In genomic region chr3:195907730-195908438, GRCh38 we compare ENCODE assay signal across 8 cellular contexts. TPM values are rescaled to one million over a fixed set of nuclear protein-coding genes. Genes with fewer than 3 reads are reported as not detected.
DNase-seq lines count a peak whose midpoint lies in the region; ATAC-seq and TF ChIP-seq lines count a peak whose summit lies in the region.

No MANE protein-coding gene starts in this region.

- peaks cover 47% of the 10 kb centered on the region for H3K79me2 ChIP-seq in HCT116 (ENCODE audit: insufficient read depth, low read length)

- H3K9ac ChIP-seq in HCT116 (ENCODE audit: low read length): peak overlapping the region; percentile 64

- H2AFZ ChIP-seq in HCT116 (ENCODE audit: low read depth, low read length, poor library complexity, severe bottlenecking): no peak overlapping the region

- RAD21 ChIA-PET in HCT116 (lab: Charles Lee; ENCODE audit: low non-redundant PET in 1 of 2, low total read pairs in 2 of 2, uncharacterized antibody in 2 of 2, unreplicated experiment in 2 of 2): interaction anchor here in 1 of 2 experiments (1.5 kb wide), 1 partner anchor 13 kb away, joined by 4 read pairs; no protein-coding TSS in a partner anchor

- POLR2A ChIA-PET in HCT116 (lab: Charles Lee): interaction anchor here (1.3 to 1.4 kb wide), 2 partner anchors 11 to 14 kb away, joined by 3 to 4 read pairs; no protein-coding TSS in a partner anchor

- no peaks in the 10 kb centered on the region for H4K20me1 ChIP-seq in HCT116 (ENCODE audit: insufficient read depth)

- H3K4me1 ChIP-seq in HCT116 (ENCODE audit: control insufficient read depth in 1 of 2, insufficient read depth in 2 of 2, low read length in 2 of 2): peaks cover 40 to 80% of the 10 kb centered on the region in 2 experiments
- peaks cover 0 to 34% of the 10 kb centered on the region in 2 donors for H3K4me1 ChIP-seq in muscle layer of duodenum (ENCODE audit: control insufficient read depth in 1 of 2, insufficient read depth in 2 of 2, low read length in 2 of 2)

- TF ChIP-seq RAD21 in HCT116 (IDR thresholded peaks at IDR 0.05; ENCODE audit: low read depth): no peak

- H3K4me2 ChIP-seq in HCT116 (ENCODE audit: low read length): peak overlapping the region; percentile 95

- H3K27me3 ChIP-seq in HCT116 (ENCODE audit: insufficient read depth, low read length) (no peaks in the 10 kb centered on the region), muscle layer of duodenum (ENCODE audit: low read depth, low read length) (no peaks in the 10 kb centered on the region)

- no peaks in the 10 kb centered on the region for H3K36me3 ChIP-seq in HCT116 (ENCODE audit: control insufficient read depth in 1 of 2, insufficient read depth in 2 of 2, low read length in 2 of 2)
- no peaks in the 10 kb centered on the region for H3K36me3 ChIP-seq in muscle layer of duodenum (ENCODE audit: control insufficient read depth in 1 of 2, insufficient read depth in 2 of 2, low read length in 2 of 2)

- TF ChIP-seq CTCF in HCT116 (IDR thresholded peaks at IDR 0.05 in 2 of 3, conservative IDR thresholded peaks at IDR 0.05 in 1 of 3; ENCODE audit: borderline replicate concordance in 1 of 3, insufficient read depth in 1 of 3, low read depth in 2 of 3, low read length in 2 of 3): no peak

- DNase-seq in ELF-1 (ENCODE audit: low read depth, low spot score): peak; percentile 76
- DNase-seq in HCT116 (ENCODE audit: low read depth, low spot score): no peak
- DNase-seq in NCI-H345 (lab: John Stamatoyannopoulos, UW): peak; percentile 83
- peak; percentile 23 to 53 for DNase-seq in activated CD4-positive, alpha-beta T cell treated with anti-CD3 and anti-CD28 coated beads, Interleukin-2, amount 50 U/mL, for 24 hours (ENCODE audit: low read depth in 1 of 2, low spot score in 1 of 2)
- peak; percentile 37 for DNase-seq in effector CD8-positive, alpha-beta T cell (lab: John Stamatoyannopoulos, UW)
- DNase-seq in substantia nigra (lab: John Stamatoyannopoulos, UW): peak in 22 of 49 donors; percentile 20 to 83 (median 46)

- no peak for TF ChIP-seq POLR2A in HCT116 (IDR thresholded peaks at IDR 0.05; ENCODE audit: borderline replicate concordance, extremely low read depth, insufficient read depth, insufficient read length)

- H3K27ac ChIP-seq in HCT116 (ENCODE audit: low read depth, low read length) (peak overlapping the region; percentile 63), muscle layer of duodenum (ENCODE audit: low read length) (no peak overlapping the region), substantia nigra (ENCODE audit: low read depth, low read length, poor library complexity, severe bottlenecking) (peak overlapping the region; percentile 81)

- CTCF ChIA-PET in HCT116 (lab: Charles Lee): interaction anchor here (0.7 to 1.4 kb wide), 2 partner anchors 13 to 46 kb away, joined by 3 to 5 read pairs; no protein-coding TSS in a partner anchor

- intact Hi-C loops in HCT116 (cut with micrococcal nuclease): no loop called here

- no peaks in the 10 kb centered on the region for H3K9me3 ChIP-seq in HCT116 (ENCODE audit: control insufficient read depth in 1 of 2, insufficient read depth in 1 of 2, low read depth in 1 of 2, low read length in 2 of 2)
- H3K9me3 ChIP-seq in muscle layer of duodenum (ENCODE audit: control insufficient read depth in 1 of 2, low read length in 2 of 2): no peaks in the 10 kb centered on the region

- H3K9me2 ChIP-seq in HCT116 (ENCODE audit: insufficient read depth): no peaks in the 10 kb centered on the region

- H3K4me3 ChIP-seq in HCT116 (replicated peaks in 1 of 2; ENCODE audit: low read depth in 1 of 2, low read length in 2 of 2): peak overlapping the region; percentile 51 to 65
- H3K4me3 ChIP-seq in muscle layer of duodenum (ENCODE audit: low read depth in 1 of 2, low read length in 2 of 2): peak overlapping the region; percentile 55 to 78

- no TSS peak for BruUV-seq in HCT116 (replicated peaks; lab: Mats Ljungman, UMichigan)

- ATAC-seq in HCT116 (peak; percentile 14), HG03469 (IDR thresholded peaks at IDR 0.05; ENCODE audit: unreplicated experiment) (no peak)

TF ChIP-seq in HCT116, 20 proteins besides CTCF, POLR2A, EP300 and RAD21:
- TF ChIP-seq YY1 (IDR thresholded peaks at IDR 0.05; ENCODE audit: extremely low read depth, insufficient replicate concordance, low read depth, low read length) (no peak), SRF (IDR thresholded peaks at IDR 0.05; ENCODE audit: low read depth) (no peak), JUND (IDR thresholded peaks at IDR 0.05) (no peak), ELF1 (IDR thresholded peaks at IDR 0.05; ENCODE audit: borderline replicate concordance, low read depth) (no peak), SIN3A (IDR thresholded peaks at IDR 0.05; ENCODE audit: low read depth) (no peak), EZH2 (IDR thresholded peaks at IDR 0.05) (no peak), REST (IDR thresholded peaks at IDR 0.05; ENCODE audit: low read depth) (no peak), CEBPB (IDR thresholded peaks at IDR 0.05; ENCODE audit: low read depth) (no peak), ZBTB33 (IDR thresholded peaks at IDR 0.05; ENCODE audit: extremely low read depth, insufficient replicate concordance, low read length) (no peak)

RNA-seq across cellular contexts. Expression of gene TNK2, which starts 0.5 kb away (rescaled TPM):
- 55.1 TPM for total RNA-seq in HCT116 (2021; ENCODE audit: unreplicated experiment)
- 34.0 and 40.3 TPM in 2 replicates for polyA plus RNA-seq in HCT116 (2012)
